1 cellular context compared by ENCODE assay signal in the genomic region with DNA sequence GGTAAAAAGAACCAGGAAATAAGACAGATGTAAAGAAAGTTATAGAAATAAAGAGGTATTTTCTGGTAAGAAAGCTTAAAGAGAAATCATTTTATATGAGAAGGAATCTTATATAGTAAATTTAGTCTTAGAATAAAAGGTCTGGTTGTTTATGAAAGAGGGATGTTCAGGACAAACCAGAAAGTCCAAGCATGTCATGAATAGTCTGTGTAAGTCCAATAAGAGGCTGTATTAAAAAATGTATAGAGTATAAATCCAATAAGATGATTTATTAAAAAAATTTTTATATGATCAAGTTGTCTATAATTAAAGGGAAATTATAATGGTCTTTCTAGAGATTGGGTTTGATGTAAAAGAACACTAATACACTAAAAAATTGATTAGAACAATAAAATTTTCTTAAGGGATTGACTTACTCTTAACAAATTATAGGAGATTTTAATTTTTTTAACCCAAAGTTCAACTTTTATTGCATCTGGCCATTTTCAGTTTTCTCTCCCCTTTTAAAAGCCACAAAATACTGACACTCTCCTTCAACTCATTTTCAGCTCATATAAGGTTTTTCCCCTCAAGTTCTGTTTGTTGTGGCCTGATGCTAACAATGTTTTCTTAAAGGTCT.
TF ChIP-seq lines count a peak whose summit lies in the region.

No MANE protein-coding gene starts in this region.

TF ChIP-seq in GM23338, 12 proteins besides CTCF, POLR2A, EP300 and RAD21 (continued from another document):
- TF ChIP-seq, protein P1, sequence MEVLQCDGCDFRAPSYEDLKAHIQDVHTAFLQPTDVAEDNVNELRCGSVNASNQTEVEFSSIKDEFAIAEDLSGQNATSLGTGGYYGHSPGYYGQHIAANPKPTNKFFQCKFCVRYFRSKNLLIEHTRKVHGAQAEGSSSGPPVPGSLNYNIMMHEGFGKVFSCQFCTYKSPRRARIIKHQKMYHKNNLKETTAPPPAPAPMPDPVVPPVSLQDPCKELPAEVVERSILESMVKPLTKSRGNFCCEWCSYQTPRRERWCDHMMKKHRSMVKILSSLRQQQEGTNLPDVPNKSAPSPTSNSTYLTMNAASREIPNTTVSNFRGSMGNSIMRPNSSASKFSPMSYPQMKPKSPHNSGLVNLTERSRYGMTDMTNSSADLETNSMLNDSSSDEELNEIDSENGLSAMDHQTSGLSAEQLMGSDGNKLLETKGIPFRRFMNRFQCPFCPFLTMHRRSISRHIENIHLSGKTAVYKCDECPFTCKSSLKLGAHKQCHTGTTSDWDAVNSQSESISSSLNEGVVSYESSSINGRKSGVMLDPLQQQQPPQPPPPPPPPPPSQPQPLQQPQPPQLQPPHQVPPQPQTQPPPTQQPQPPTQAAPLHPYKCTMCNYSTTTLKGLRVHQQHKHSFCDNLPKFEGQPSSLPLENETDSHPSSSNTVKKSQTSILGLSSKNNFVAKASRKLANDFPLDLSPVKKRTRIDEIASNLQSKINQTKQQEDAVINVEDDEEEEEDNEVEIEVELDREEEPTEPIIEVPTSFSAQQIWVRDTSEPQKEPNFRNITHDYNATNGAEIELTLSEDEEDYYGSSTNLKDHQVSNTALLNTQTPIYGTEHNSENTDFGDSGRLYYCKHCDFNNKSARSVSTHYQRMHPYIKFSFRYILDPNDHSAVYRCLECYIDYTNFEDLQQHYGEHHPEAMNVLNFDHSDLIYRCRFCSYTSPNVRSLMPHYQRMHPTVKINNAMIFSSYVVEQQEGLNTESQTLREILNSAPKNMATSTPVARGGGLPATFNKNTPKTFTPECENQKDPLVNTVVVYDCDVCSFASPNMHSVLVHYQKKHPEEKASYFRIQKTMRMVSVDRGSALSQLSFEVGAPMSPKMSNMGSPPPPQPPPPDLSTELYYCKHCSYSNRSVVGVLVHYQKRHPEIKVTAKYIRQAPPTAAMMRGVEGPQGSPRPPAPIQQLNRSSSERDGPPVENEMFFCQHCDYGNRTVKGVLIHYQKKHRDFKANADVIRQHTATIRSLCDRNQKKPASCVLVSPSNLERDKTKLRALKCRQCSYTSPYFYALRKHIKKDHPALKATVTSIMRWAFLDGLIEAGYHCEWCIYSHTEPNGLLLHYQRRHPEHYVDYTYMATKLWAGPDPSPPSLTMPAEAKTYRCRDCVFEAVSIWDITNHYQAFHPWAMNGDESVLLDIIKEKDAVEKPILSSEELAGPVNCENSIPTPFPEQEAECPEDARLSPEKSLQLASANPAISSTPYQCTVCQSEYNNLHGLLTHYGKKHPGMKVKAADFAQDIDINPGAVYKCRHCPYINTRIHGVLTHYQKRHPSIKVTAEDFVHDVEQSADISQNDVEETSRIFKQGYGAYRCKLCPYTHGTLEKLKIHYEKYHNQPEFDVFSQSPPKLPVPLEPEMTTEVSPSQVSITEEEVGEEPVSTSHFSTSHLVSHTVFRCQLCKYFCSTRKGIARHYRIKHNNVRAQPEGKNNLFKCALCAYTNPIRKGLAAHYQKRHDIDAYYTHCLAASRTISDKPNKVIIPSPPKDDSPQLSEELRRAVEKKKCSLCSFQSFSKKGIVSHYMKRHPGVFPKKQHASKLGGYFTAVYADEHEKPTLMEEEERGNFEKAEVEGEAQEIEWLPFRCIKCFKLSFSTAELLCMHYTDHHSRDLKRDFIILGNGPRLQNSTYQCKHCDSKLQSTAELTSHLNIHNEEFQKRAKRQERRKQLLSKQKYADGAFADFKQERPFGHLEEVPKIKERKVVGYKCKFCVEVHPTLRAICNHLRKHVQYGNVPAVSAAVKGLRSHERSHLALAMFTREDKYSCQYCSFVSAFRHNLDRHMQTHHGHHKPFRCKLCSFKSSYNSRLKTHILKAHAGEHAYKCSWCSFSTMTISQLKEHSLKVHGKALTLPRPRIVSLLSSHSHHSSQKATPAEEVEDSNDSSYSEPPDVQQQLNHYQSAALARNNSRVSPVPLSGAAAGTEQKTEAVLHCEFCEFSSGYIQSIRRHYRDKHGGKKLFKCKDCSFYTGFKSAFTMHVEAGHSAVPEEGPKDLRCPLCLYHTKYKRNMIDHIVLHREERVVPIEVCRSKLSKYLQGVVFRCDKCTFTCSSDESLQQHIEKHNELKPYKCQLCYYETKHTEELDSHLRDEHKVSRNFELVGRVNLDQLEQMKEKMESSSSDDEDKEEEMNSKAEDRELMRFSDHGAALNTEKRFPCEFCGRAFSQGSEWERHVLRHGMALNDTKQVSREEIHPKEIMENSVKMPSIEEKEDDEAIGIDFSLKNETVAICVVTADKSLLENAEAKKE (CRISPR knock-in tag; IDR thresholded peaks at IDR 0.05), result no peak
